Comparison of ENCODE assay signal across 20 cellular contexts in the genomic region with DNA sequence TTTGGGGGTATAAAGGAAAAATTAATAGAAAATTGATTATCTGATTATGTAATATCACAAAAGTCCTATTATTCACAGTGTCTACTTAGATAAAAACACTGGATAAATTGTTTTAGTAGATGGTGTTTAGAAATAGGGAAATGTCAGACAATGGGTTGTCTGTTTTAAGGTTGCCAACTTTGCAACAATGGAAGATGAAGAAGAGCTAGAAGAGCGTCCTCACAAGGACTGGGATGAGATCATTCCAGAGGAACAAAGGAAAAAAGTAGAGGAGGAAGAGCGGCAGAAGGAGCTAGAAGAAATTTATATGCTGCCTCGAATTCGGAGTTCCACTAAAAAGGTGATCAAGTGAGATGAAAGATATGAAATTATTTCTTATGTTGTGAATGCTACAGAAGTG.
DNase-seq lines count a peak whose midpoint lies in the region; ATAC-seq and TF ChIP-seq lines count a peak whose summit lies in the region.
"Had no signal": no experiment of that assay in that cellular context is flagged by ENCODE, and none has a peak within 500 bp of the region (broad histone marks: within the 10 kb centered on the region; RNA-seq: fewer than 3 reads in every experiment).

No MANE protein-coding gene starts in this region.

- H2AK5ac ChIP-seq in H9 (ENCODE audit: insufficient read length, low read length) = no peak overlapping the region

- H3K4me2 ChIP-seq in H9 (ENCODE audit: insufficient read depth, insufficient read length, low read length) = no peak overlapping the region

- no peak overlapping the region for H4K8ac ChIP-seq in H9 (replicated peaks; ENCODE audit: insufficient read length, low read depth, low read length)

- no peak overlapping the region for H3K18ac ChIP-seq in H9 (ENCODE audit: insufficient read length, low read depth, low read length)

- no peak overlapping the region for H2BK15ac ChIP-seq in H9 (ENCODE audit: low read depth, low read length)

- H3K9me3 Mint-ChIP-seq in H9 (no peaks in the 10 kb centered on the region), glutamatergic neuron (ENCODE audit: unreplicated experiment) (peaks cover 4% of the 10 kb centered on the region), progenitor cell of endocrine pancreas (ENCODE audit: low read depth) (no peaks in the 10 kb centered on the region)
- no peaks in the 10 kb centered on the region for H3K9me3 Mint-ChIP-seq in activated T-helper 2 cell treated with anti-CD3 and anti-CD28 coated beads, Interferon-gamma antibody, Interleukin-2, Interleukin-4, amounts not matched to agents 10 μg/mL and 5 μg/mL and 100 μg/mL, durations not matched to agents 14 hours and 24 hours and 36 hours
- H3K9me3 Mint-ChIP-seq: brain, type B pancreatic cell had no signal

- H3K4me1 Mint-ChIP-seq in H9 (no peaks in the 10 kb centered on the region), glutamatergic neuron (ENCODE audit: low read depth, unreplicated experiment) (no peaks in the 10 kb centered on the region), progenitor cell of endocrine pancreas (ENCODE audit: low read depth) (no peaks in the 10 kb centered on the region)
- peaks cover 4% of the 10 kb centered on the region for H3K4me1 Mint-ChIP-seq in activated T-helper 2 cell treated with anti-CD3 and anti-CD28 coated beads, Interferon-gamma antibody, Interleukin-2, Interleukin-4, amounts not matched to agents 10 μg/mL and 5 μg/mL and 100 μg/mL, durations not matched to agents 14 hours and 24 hours and 36 hours (ENCODE audit: low read depth)

- DNase-seq in H9 = no peak
- DNase-seq in activated T-helper 2 cell treated with anti-CD3 and anti-CD28 coated beads, Interferon-gamma antibody, Interleukin-2, Interleukin-4, amounts not matched to agents 10 μg/mL and 5 μg/mL and 100 μg/mL, durations not matched to agents 14 hours and 24 hours and 36 hours (ENCODE audit: low spot score) = no peak
- no peak for DNase-seq in glutamatergic neuron
- no peak for DNase-seq in progenitor cell of endocrine pancreas (ENCODE audit: low spot score, unreplicated experiment)
- DNase-seq in dedifferentiated amniotic fluid mesenchymal stem cell (ENCODE audit: extremely low spot score) = no peak
- DNase-seq in NCI-H2171 treated with DMSO at 0.1 percent for 48 hours (lab: John Stamatoyannopoulos, UW) = no peak
- DNase-seq: activated naive CD4-positive, alpha-beta T cell treated with anti-CD3 and anti-CD28 coated beads, Interleukin-2, amount 50 U/mL, for 16 hours; COR-L47; esophagus squamous epithelium; left ventricle myocardium inferior; NCI-H187 treated with DMSO at 0.1 percent for 48 hours; NCI-H446 treated with DMSO at 0.1 percent for 48 hours; NK-92 treated with Interleukin-12 subunit alpha and Interleukin-12 subunit beta, amount 100 ng/mL, for 24 hours; posterior cingulate gyrus; stimulated activated CD4-positive, alpha-beta T cell treated with anti-CD3 and anti-CD28 coated beads, Interleukin-1b, Interleukin-23, amount 100 ng/mL, for 48 hours; stimulated activated naive CD8-positive, alpha-beta T cell treated with anti-CD3 and anti-CD28 coated beads, Interleukin-15, Interleukin-2, amounts not matched to agents 100 U/mL and 50 U/mL, for 24 hours had no signal

- H3K9ac ChIP-seq in H9 (ENCODE audit: extremely low read depth, insufficient read length, low read length) = no peak overlapping the region

- H3K23ac ChIP-seq in H9 (ENCODE audit: insufficient read length, low read depth, low read length) = no peak overlapping the region

- H3K56ac ChIP-seq in H9 (ENCODE audit: insufficient read length, low read depth, low read length) = no peak overlapping the region

- H2BK120ac ChIP-seq in H9 (ENCODE audit: low read depth, low read length, poor library complexity, severe bottlenecking) = no peak overlapping the region

- H4K91ac ChIP-seq in H9 (ENCODE audit: insufficient read length, low read depth, low read length) = no peak overlapping the region

- no peaks in the 10 kb centered on the region for H3K9me3 ChIP-seq in H9 (ENCODE audit: control insufficient read depth, low read depth, low read length)
- H3K9me3 ChIP-seq: esophagus squamous epithelium, left ventricle myocardium inferior had no signal

- H3K4me3 Mint-ChIP-seq in H9 (no peak overlapping the region), glutamatergic neuron (ENCODE audit: unreplicated experiment) (no peak overlapping the region), progenitor cell of endocrine pancreas (ENCODE audit: low read depth) (no peak overlapping the region)
- no peak overlapping the region for H3K4me3 Mint-ChIP-seq in activated T-helper 2 cell treated with anti-CD3 and anti-CD28 coated beads, Interferon-gamma antibody, Interleukin-2, Interleukin-4, amounts not matched to agents 10 μg/mL and 5 μg/mL and 100 μg/mL, durations not matched to agents 14 hours and 24 hours and 36 hours (ENCODE audit: low read depth)
- H3K4me3 Mint-ChIP-seq: brain, type B pancreatic cell had no signal

- H3T11ph ChIP-seq in H9 (ENCODE audit: low read length) = no peak overlapping the region

- WGBS in H9 (ENCODE audit: extremely low coverage, insufficient read length, low lambda C conversion rate) = no CpG with 5 or more reads among the region's 4 CpGs

- H3K4me1 ChIP-seq in H9 (ENCODE audit: insufficient read depth, low read length) = no peaks in the 10 kb centered on the region

- intact Hi-C loops in activated T-helper 2 cell treated with anti-CD3 and anti-CD28 coated beads, Interferon-gamma antibody, Interleukin-2, Interleukin-4, amounts not matched to agents 10 μg/mL and 5 μg/mL and 100 μg/mL, durations not matched to agents 14 hours and 24 hours and 36 hours (cut with micrococcal nuclease) = no loop called here

- no peak for TF ChIP-seq CTCF in H9 (conservative IDR thresholded peaks at IDR 0.05)
- no peak for TF ChIP-seq CTCF in glutamatergic neuron (IDR thresholded peaks at IDR 0.05; ENCODE audit: partially characterized antibody, unreplicated experiment)
- no peak for TF ChIP-seq CTCF in progenitor cell of endocrine pancreas (IDR thresholded peaks at IDR 0.05; ENCODE audit: unreplicated experiment)

- no peaks in the 10 kb centered on the region for H4K20me1 ChIP-seq in H9 (ENCODE audit: control insufficient read depth, insufficient read depth, insufficient read length)

- H3K27ac Mint-ChIP-seq in H9 (peak overlapping the region in 2 of 3 experiments; percentile 5 to 67; a peak in 2 of 7 replicates), glutamatergic neuron (ENCODE audit: unreplicated experiment) (peak overlapping the region; percentile 15), progenitor cell of endocrine pancreas (peak overlapping the region; percentile 2)
- peak overlapping the region; percentile 21 for H3K27ac Mint-ChIP-seq in activated T-helper 2 cell treated with anti-CD3 and anti-CD28 coated beads, Interferon-gamma antibody, Interleukin-2, Interleukin-4, amounts not matched to agents 10 μg/mL and 5 μg/mL and 100 μg/mL, durations not matched to agents 14 hours and 24 hours and 36 hours
- H3K27ac Mint-ChIP-seq: type B pancreatic cell had no signal

- H2BK5ac ChIP-seq in H9 (ENCODE audit: insufficient read length, low read length) = no peak overlapping the region

- no peak overlapping the region for H3K27ac ChIP-seq in H9 (ENCODE audit: insufficient read length, low read depth, low read length)
- H3K27ac ChIP-seq: esophagus squamous epithelium, HL-60, left ventricle myocardium inferior had no signal

- ATAC-seq in GM18517 (IDR thresholded peaks at IDR 0.05; ENCODE audit: unreplicated experiment) = no peak
- ATAC-seq: stimulated activated naive CD8-positive, alpha-beta T cell treated with anti-CD3 and anti-CD28 coated beads, Interleukin-15, Interleukin-2, amounts not matched to agents 100 U/mL and 50 U/mL, for 24 hours had no signal

- no peak overlapping the region for H3K4ac ChIP-seq in H9 (ENCODE audit: low read depth, low read length)

- no peak overlapping the region for H2AFZ ChIP-seq in H9 (ENCODE audit: low read length)

- no peaks in the 10 kb centered on the region for H3K27me3 ChIP-seq in H9 (ENCODE audit: insufficient read depth, low read length)
- H3K27me3 ChIP-seq: esophagus squamous epithelium had no signal

- H4K5ac ChIP-seq in H9 (ENCODE audit: insufficient read length, low read depth, low read length) = no peak overlapping the region

- H3K14ac ChIP-seq in H9 (ENCODE audit: insufficient read depth, low read length) = no peak overlapping the region

- no peak overlapping the region for H2BK12ac ChIP-seq in H9 (ENCODE audit: insufficient read length, low read depth, low read length)

- no peaks in the 10 kb centered on the region for H3K79me2 ChIP-seq in H9 (ENCODE audit: insufficient read depth, low read length)

- no peak overlapping the region for H2BK20ac ChIP-seq in H9 (ENCODE audit: low read depth, low read length, poor library complexity, severe bottlenecking)

- H3K27me3 Mint-ChIP-seq in H9 (ENCODE audit: low read depth) (no peaks in the 10 kb centered on the region), glutamatergic neuron (ENCODE audit: unreplicated experiment) (peaks cover 2% of the 10 kb centered on the region), progenitor cell of endocrine pancreas (no peaks in the 10 kb centered on the region)
- no peaks in the 10 kb centered on the region for H3K27me3 Mint-ChIP-seq in activated T-helper 2 cell treated with anti-CD3 and anti-CD28 coated beads, Interferon-gamma antibody, Interleukin-2, Interleukin-4, amounts not matched to agents 10 μg/mL and 5 μg/mL and 100 μg/mL, durations not matched to agents 14 hours and 24 hours and 36 hours (ENCODE audit: low read depth)
- H3K27me3 Mint-ChIP-seq: brain, type B pancreatic cell had no signal

- H3K36me3 Mint-ChIP-seq in H9 (ENCODE audit: insufficient read depth in 1 of 3, low read depth in 3 of 3) (peaks cover 31 to 60% (median 49%) of the 10 kb centered on the region in 3 experiments; a peak in 6 of 7 replicates), glutamatergic neuron (ENCODE audit: unreplicated experiment) (no peaks in the 10 kb centered on the region), progenitor cell of endocrine pancreas (ENCODE audit: insufficient read depth) (peaks cover 33% of the 10 kb centered on the region)
- peaks cover 46% of the 10 kb centered on the region for H3K36me3 Mint-ChIP-seq in activated T-helper 2 cell treated with anti-CD3 and anti-CD28 coated beads, Interferon-gamma antibody, Interleukin-2, Interleukin-4, amounts not matched to agents 10 μg/mL and 5 μg/mL and 100 μg/mL, durations not matched to agents 14 hours and 24 hours and 36 hours (ENCODE audit: low read depth)

- H3K23me2 ChIP-seq in H9 (ENCODE audit: insufficient read length, low read depth, low read length, poor library complexity, severe bottlenecking) = no peaks in the 10 kb centered on the region

- H3K79me1 ChIP-seq in H9 (ENCODE audit: insufficient read depth, low read depth, low read length, poor library complexity, severe bottlenecking) = no peaks in the 10 kb centered on the region
